In genomic region chr7:16668049-16668858, GRCh38 we compare ENCODE assay signal across 7 cellular contexts. TPM values are rescaled to one million over a fixed set of nuclear protein-coding genes. Genes with fewer than 3 reads are reported as not detected.
DNase-seq lines count a peak whose midpoint lies in the region; TF ChIP-seq lines count a peak whose summit lies in the region.

No MANE protein-coding gene starts in this region.

- H3K36me3 ChIP-seq in HUES64 (ENCODE audit: insufficient read depth, low read length) (peaks cover 35% of the 10 kb centered on the region), kidney epithelial cell (ENCODE audit: control insufficient read depth, insufficient read depth, low read length) (no peaks in the 10 kb centered on the region), urinary bladder (ENCODE audit: insufficient read depth) (no peaks in the 10 kb centered on the region)

- peak; percentile 97 for DNase-seq in astrocyte of the cerebellum (ENCODE audit: low read depth)
- peak; percentile 92 for DNase-seq in kidney epithelial cell (ENCODE audit: low read depth)
- DNase-seq in NCI-H2081 treated with DMSO at 0.1 percent for 48 hours (lab: John Stamatoyannopoulos, UW), result no peak
- DNase-seq in NCI-H1436 (lab: John Stamatoyannopoulos, UW), result no peak
- DNase-seq in NCI-H2081 (lab: John Stamatoyannopoulos, UW), result no peak

- no peak overlapping the region for H3K9ac ChIP-seq in HUES64 (ENCODE audit: low read depth, low read length)

- H3K4me3 ChIP-seq in HUES64 (ENCODE audit: low read length) (no peak overlapping the region), astrocyte of the cerebellum (ENCODE audit: low read depth, low read length) (no peak overlapping the region), kidney epithelial cell (ENCODE audit: low read depth, low read length) (no peak overlapping the region), urinary bladder (ENCODE audit: low read depth, low read length) (no peak overlapping the region)

- H3K27ac ChIP-seq in HUES64 (ENCODE audit: low read depth, low read length), result 0 out of 2 replicates have a peak overlapping the region, but pooled peaks have one; percentile 3
- peak overlapping the region; percentile 82 for H3K27ac ChIP-seq in urinary bladder (ENCODE audit: low read depth)

- in situ Hi-C loops in astrocyte of the cerebellum (cut with HindIII; ENCODE audit: low sequenced_read_pairs), result no loop called here

- H3K4me1 ChIP-seq in HUES64 (ENCODE audit: insufficient read depth, low read length), result peaks cover 35% of the 10 kb centered on the region
- no peaks in the 10 kb centered on the region for H3K4me1 ChIP-seq in urinary bladder (ENCODE audit: insufficient read depth)

- no peaks in the 10 kb centered on the region for H3K9me3 ChIP-seq in HUES64 (ENCODE audit: insufficient read depth, low read depth, low read length)

- TF ChIP-seq CTCF in astrocyte of the cerebellum (IDR thresholded peaks at IDR 0.05; ENCODE audit: low read depth, low read length, missing control alignments) (peak; percentile 22), kidney epithelial cell (IDR thresholded peaks at IDR 0.05; ENCODE audit: insufficient read depth, low read length, poor library complexity, severe bottlenecking) (no peak)

- 89% methylated on average over 11 of the region's 11 CpGs for WGBS in HUES64
- WGBS in urinary bladder, result 47% methylated on average over 11 of the region's 11 CpGs

- no peaks in the 10 kb centered on the region for H3K27me3 ChIP-seq in HUES64 (ENCODE audit: insufficient read depth, low read length)
- H3K27me3 ChIP-seq in kidney epithelial cell (ENCODE audit: control insufficient read depth, insufficient read depth, low read length), result no peaks in the 10 kb centered on the region

RNA-seq across cellular contexts. Expression of gene BZW2, which starts 22.3 kb away (rescaled TPM):
- polyA plus RNA-seq in HUES64 (2013, experiment 1 of 2), result 117 TPM
- polyA plus RNA-seq in HUES64 (2013, experiment 2 of 2), result 123 TPM
- total RNA-seq in kidney epithelial cell (61.2 and 62.2 TPM in 2 replicates), urinary bladder (70.1 TPM)
- 68.9 TPM for polyA plus RNA-seq in urinary bladder

RNA-seq across cellular contexts. Expression of gene ANKMY2, which starts 22.7 kb away (rescaled TPM):
- 10.1 TPM for polyA plus RNA-seq in HUES64 (2013, experiment 1 of 2)
- polyA plus RNA-seq in HUES64 (2013, experiment 2 of 2), result 12.7 TPM
- total RNA-seq in kidney epithelial cell (9.9 and 10.9 TPM in 2 replicates), urinary bladder (53.1 TPM)
- polyA plus RNA-seq in urinary bladder, result 20.6 TPM

Comparison
In these comparisons a context has a peak if more than half of its experiments do, and no peak if none do; other contexts are left out.
1. DNase-seq: peak in astrocyte of the cerebellum (single experiment) and kidney epithelial cell (single experiment); none in NCI-H2081 treated with DMSO at 0.1 percent for 48 hours (single experiment), NCI-H1436 (single experiment) and NCI-H2081 (0 of 2).